1 cellular context compared by ENCODE assay signal in the genomic region with DNA sequence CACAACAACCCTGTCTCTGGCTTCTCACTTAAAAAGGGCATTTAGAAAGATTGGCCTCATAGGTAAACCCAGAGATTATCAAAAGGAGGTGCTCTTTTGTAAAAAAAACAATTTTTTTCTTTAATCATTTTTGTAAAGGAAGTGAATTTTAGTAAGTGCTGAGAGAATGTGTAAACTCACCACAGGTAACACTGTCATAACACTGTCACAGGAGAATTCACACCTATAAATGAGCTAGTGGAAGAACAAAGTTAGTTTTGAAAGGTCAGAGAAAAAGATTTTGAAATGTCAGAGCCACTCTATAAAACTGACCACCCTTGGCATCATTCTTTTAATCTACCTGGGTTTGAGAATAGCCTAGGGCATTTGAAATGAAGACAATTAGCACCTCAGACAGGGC.
TF ChIP-seq lines count a peak whose summit lies in the region.

No MANE protein-coding gene starts in this region.

TF ChIP-seq in GM12878, 131 proteins besides CTCF, POLR2A, EP300 and RAD21:
- no peak for TF ChIP-seq NBN (IDR thresholded peaks at IDR 0.05)
- TF ChIP-seq TAF1 (IDR thresholded peaks at IDR 0.05; ENCODE audit: borderline replicate concordance, low read depth, low read length) = no peak
- TF ChIP-seq, protein P1, sequence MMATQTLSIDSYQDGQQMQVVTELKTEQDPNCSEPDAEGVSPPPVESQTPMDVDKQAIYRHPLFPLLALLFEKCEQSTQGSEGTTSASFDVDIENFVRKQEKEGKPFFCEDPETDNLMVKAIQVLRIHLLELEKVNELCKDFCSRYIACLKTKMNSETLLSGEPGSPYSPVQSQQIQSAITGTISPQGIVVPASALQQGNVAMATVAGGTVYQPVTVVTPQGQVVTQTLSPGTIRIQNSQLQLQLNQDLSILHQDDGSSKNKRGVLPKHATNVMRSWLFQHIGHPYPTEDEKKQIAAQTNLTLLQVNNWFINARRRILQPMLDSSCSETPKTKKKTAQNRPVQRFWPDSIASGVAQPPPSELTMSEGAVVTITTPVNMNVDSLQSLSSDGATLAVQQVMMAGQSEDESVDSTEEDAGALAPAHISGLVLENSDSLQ (IDR thresholded peaks at IDR 0.05) = no peak
- TF ChIP-seq NR2F1 (conservative IDR thresholded peaks at IDR 0.05) = peak; percentile 22; the same call in 1 of the 2 replicates
